ENCODE assay signal across 20 cellular contexts in the genomic region with DNA sequence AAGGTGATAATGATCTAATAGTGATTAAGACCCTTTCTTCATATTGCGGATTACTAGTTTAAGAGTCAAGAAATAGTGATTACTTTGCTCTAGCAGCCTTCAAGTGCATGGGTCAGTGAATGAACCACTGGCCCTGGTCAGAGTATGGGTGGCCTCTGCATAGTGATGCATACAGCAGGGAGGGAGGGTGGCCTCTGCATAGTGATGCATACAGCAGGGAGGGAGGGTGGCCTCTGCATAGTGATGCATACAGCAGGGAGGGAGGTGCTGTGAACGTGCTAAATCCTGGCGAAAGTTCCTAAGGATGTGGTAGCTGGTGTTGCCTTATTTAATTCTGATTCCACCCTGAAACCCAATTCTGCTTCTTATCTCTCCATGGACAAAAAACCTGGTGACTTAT.
"Had no signal": no experiment of that assay in that cellular context is flagged by ENCODE, and none has a peak within 500 bp of the region (broad histone marks: within the 10 kb centered on the region; RNA-seq: fewer than 3 reads in every experiment).

No MANE protein-coding gene starts in this region.

- H3K27ac Mint-ChIP-seq: activated CD8-positive, alpha-beta T cell treated with anti-CD3 and anti-CD28 coated beads, Interleukin-2, amount 10 ng/mL, durations not matched to agents 7 days and 5 days; activated naive CD4-positive, alpha-beta T cell treated with anti-CD3 and anti-CD28 coated beads for 36 hours; activated naive CD8-positive, alpha-beta T cell treated with anti-CD3 and anti-CD28 coated beads for 36 hours had no signal

- H3K36me3 ChIP-seq: Peyer's patch, SJCRH30 had no signal

- H3K4me1 ChIP-seq: Peyer's patch, SJCRH30 had no signal

- H3K4me3 Mint-ChIP-seq: activated CD8-positive, alpha-beta T cell treated with anti-CD3 and anti-CD28 coated beads, Interleukin-2, amount 10 ng/mL, durations not matched to agents 7 days and 5 days; activated naive CD4-positive, alpha-beta T cell treated with anti-CD3 and anti-CD28 coated beads for 36 hours; activated naive CD8-positive, alpha-beta T cell treated with anti-CD3 and anti-CD28 coated beads for 36 hours had no signal

- H3K4me1 Mint-ChIP-seq: activated naive CD8-positive, alpha-beta T cell treated with anti-CD3 and anti-CD28 coated beads for 36 hours had no signal

- ATAC-seq: activated CD8-positive, alpha-beta T cell treated with anti-CD3 and anti-CD28 coated beads, Interleukin-2, amount 10 ng/mL, durations not matched to agents 7 days and 5 days had no signal

- H3K9me3 ChIP-seq: Peyer's patch, SJCRH30, SK-N-SH had no signal

- DNase-seq: activated CD4-positive, alpha-beta T cell treated with anti-CD3 and anti-CD28 coated beads for 4 hours; activated CD8-positive, alpha-beta memory T cell treated with anti-CD3 and anti-CD28 coated beads, Interleukin-2, amount 50 U/mL, for 48 hours; activated CD8-positive, alpha-beta T cell treated with anti-CD3 and anti-CD28 coated beads, Interleukin-2, amount 10 ng/mL, durations not matched to agents 7 days and 5 days; activated effector memory CD4-positive, alpha-beta T cell treated with anti-CD3 and anti-CD28 coated beads, Interleukin-2, amount 50 U/mL, for 16 hours; activated naive CD4-positive, alpha-beta T cell treated with anti-CD3 and anti-CD28 coated beads for 36 hours; activated naive CD8-positive, alpha-beta T cell treated with anti-CD3 and anti-CD28 coated beads for 36 hours; activated T-cell treated with anti-CD3 and anti-CD28 coated beads, Interleukin-2, amount 50 U/mL, for 1 hour; Kasumi-1; KBM-7; NCI-H146; NCI-H2081 treated with DMSO at 0.1 percent for 48 hours; NCI-H446; NCI-H524; Peyer's patch; Right ventricle myocardium superior; SJCRH30; T-helper 1 cell had no signal

- H3K27me3 ChIP-seq: Peyer's patch, SJCRH30 had no signal

- H3K4me3 ChIP-seq: Peyer's patch, SJCRH30 had no signal

- H3K4me2 ChIP-seq: SK-N-SH had no signal

- H3K27me3 Mint-ChIP-seq: activated naive CD8-positive, alpha-beta T cell treated with anti-CD3 and anti-CD28 coated beads for 36 hours had no signal

- H3K27ac ChIP-seq: Peyer's patch, RWPE1, SJCRH30, VCaP had no signal

- H3K9me3 Mint-ChIP-seq: activated naive CD4-positive, alpha-beta T cell treated with anti-CD3 and anti-CD28 coated beads for 36 hours; activated naive CD8-positive, alpha-beta T cell treated with anti-CD3 and anti-CD28 coated beads for 36 hours had no signal

- H3K9ac ChIP-seq: SK-N-SH had no signal

- H3K36me3 Mint-ChIP-seq: activated naive CD8-positive, alpha-beta T cell treated with anti-CD3 and anti-CD28 coated beads for 36 hours had no signal
